35 cellular contexts compared by ENCODE assay signal in genomic region chr6:125038925-125039324, GRCh38.
DNase-seq lines count a peak whose midpoint lies in the region; ATAC-seq, FAIRE-seq and TF ChIP-seq lines count a peak whose summit lies in the region.
"Had no signal": no experiment of that assay in that cellular context is flagged by ENCODE, and none has a peak within 500 bp of the region (broad histone marks: within the 10 kb centered on the region; RNA-seq: fewer than 3 reads in every experiment).

No MANE protein-coding gene starts in this region.

- WGBS in K562 (ENCODE audit: insufficient coverage, low coverage, missing lambda C conversion rate) = 92% methylated on average over 2 of the region's 2 CpGs
- no CpG with 5 or more reads among the region's 2 CpGs for WGBS in trophoblast cell (ENCODE audit: extremely low coverage, insufficient coverage, insufficient read length)

- no peaks in the 10 kb centered on the region for H4K20me1 ChIP-seq in K562 (replicated peaks; ENCODE audit: control insufficient read depth, insufficient read depth, low read length)
- H4K20me1 ChIP-seq: BLaER1; BLaER1 treated with 17β-estradiol and CSF1 and Interleukin-3, amounts not matched to agents 10 nM and 100 nM had no signal

- no peak overlapping the region for H4K12ac ChIP-seq in trophoblast cell (ENCODE audit: low read depth, low read length)

- H3K4me1 ChIP-seq in HEK293 (ENCODE audit: control insufficient read depth, insufficient read depth, low read length) (peaks cover 13% of the 10 kb centered on the region), K562 (replicated peaks in 1 of 2; ENCODE audit: control insufficient read depth in 2 of 2, insufficient read depth in 2 of 2, low read length in 2 of 2) (peaks cover 0 to 7% of the 10 kb centered on the region in 2 experiments; a peak in 2 of 5 replicates), trophoblast cell (ENCODE audit: control insufficient read depth in 1 of 2, insufficient read depth in 2 of 2, low read length in 2 of 2) (peaks cover 0 to 3% of the 10 kb centered on the region in 2 experiments)
- H3K4me1 ChIP-seq: BE2C; BLaER1; BLaER1 treated with 17β-estradiol and CSF1 and Interleukin-3, amounts not matched to agents 10 nM and 100 nM; Caco-2 had no signal

- FAIRE-seq in HTR-8/SVneo (lab: Jason Lieb, UNC) (peak; percentile 42), K562 (lab: Jason Lieb, UNC) (no peak)
- FAIRE-seq: A204.1, A549, D721Med had no signal

- no peak overlapping the region for H2BK120ac ChIP-seq in trophoblast cell (ENCODE audit: insufficient read depth, low read length, poor library complexity)

- TF ChIP-seq POLR2A in K562 (conservative IDR thresholded peaks at IDR 0.05) = no peak

- no peak for ATAC-seq in K562
- ATAC-seq in HG02798 (IDR thresholded peaks at IDR 0.05; ENCODE audit: poor library complexity, unreplicated experiment) = no peak
- no peak for ATAC-seq in GM18909 (IDR thresholded peaks at IDR 0.05; ENCODE audit: poor library complexity, unreplicated experiment)
- ATAC-seq: A549; CD8-positive, alpha-beta T cell had no signal

- no peak overlapping the region for H4K91ac ChIP-seq in trophoblast cell (ENCODE audit: low read depth, low read length)

- H3K27me3 ChIP-seq in K562 (ENCODE audit: control insufficient read depth in 2 of 2, insufficient read depth in 2 of 2, low read length in 2 of 2) = no peaks in the 10 kb centered on the region
- H3K27me3 ChIP-seq in trophoblast cell (ENCODE audit: insufficient read depth, low read length) = no peaks in the 10 kb centered on the region
- H3K27me3 ChIP-seq: BE2C; BLaER1; BLaER1 treated with 17β-estradiol and CSF1 and Interleukin-3, amounts not matched to agents 10 nM and 100 nM had no signal

- H2BK5ac ChIP-seq in trophoblast cell (ENCODE audit: low read depth, low read length, poor library complexity) = no peak overlapping the region

- peaks cover 5% of the 10 kb centered on the region for H3K79me1 ChIP-seq in trophoblast cell (ENCODE audit: low read length)

- BruUV-seq in K562 (replicated peaks; lab: Mats Ljungman, UMichigan) = no TSS peak

- H3K4me3 ChIP-seq in HEK293 (ENCODE audit: low read depth, low read length) (no peak overlapping the region), K562 (no peak overlapping the region), trophoblast cell (ENCODE audit: low read depth, low read length) (no peak overlapping the region)
- H3K4me3 ChIP-seq: A549; BLaER1; BLaER1 treated with 17β-estradiol and CSF1 and Interleukin-3, amounts not matched to agents 10 nM and 100 nM had no signal

- CTCF ChIA-PET in HEK293 (lab: Yijun Ruan, JAX) (interaction anchor here (0.7 kb wide), 1 partner anchor 76 kb away, joined by 3 read pairs; no protein-coding TSS in a partner anchor), K562 (lab: Yijun Ruan, JAX; ENCODE audit: low intra/inter-chr PET ratio) (no interaction called here)

- no peaks in the 10 kb centered on the region for H3K9me3 ChIP-seq in HEK293 (ENCODE audit: control insufficient read depth, insufficient read depth, low read depth, low read length)
- H3K9me3 ChIP-seq in K562 (replicated peaks; ENCODE audit: control insufficient read depth, insufficient read depth, low read depth, low read length) = no peaks in the 10 kb centered on the region
- no peaks in the 10 kb centered on the region for H3K9me3 ChIP-seq in trophoblast cell (ENCODE audit: insufficient read depth, low read depth, low read length)
- H3K9me3 ChIP-seq: A549, BE2C, BLaER1, Caco-2 had no signal

- H3K9me1 ChIP-seq in K562 (ENCODE audit: control insufficient read depth, insufficient read depth, low read length) = no peaks in the 10 kb centered on the region

- no peak overlapping the region for H3K18ac ChIP-seq in trophoblast cell (ENCODE audit: low read length)

- H3K4me2 ChIP-seq in K562 (ENCODE audit: insufficient read depth, low read length) (no peak overlapping the region), trophoblast cell (ENCODE audit: low read length) (no peak overlapping the region)
- H3K4me2 ChIP-seq: A549; BLaER1; BLaER1 treated with 17β-estradiol and CSF1 and Interleukin-3, amounts not matched to agents 10 nM and 100 nM had no signal

- in situ Hi-C loops in K562 (cut with MboI) = no loop called here

- POLR2A ChIA-PET in HEK293 (lab: Yijun Ruan, JAX) (no interaction called here), K562 (lab: Yijun Ruan, JAX) (no interaction called here)

- no peaks in the 10 kb centered on the region for H3K36me3 ChIP-seq in HEK293 (ENCODE audit: control insufficient read depth in 2 of 2, insufficient read depth in 1 of 2, low read length in 2 of 2)
- H3K36me3 ChIP-seq in K562 (ENCODE audit: control insufficient read depth, insufficient read depth, low read length) = peaks cover 3% of the 10 kb centered on the region; the same call in 1 of the 3 replicates
- H3K36me3 ChIP-seq in trophoblast cell (ENCODE audit: control insufficient read depth in 1 of 2, insufficient read depth in 2 of 2, low read length in 2 of 2) = peaks cover 0 to 3% of the 10 kb centered on the region in 2 experiments
- H3K36me3 ChIP-seq: BE2C; BLaER1; BLaER1 treated with 17β-estradiol and CSF1 and Interleukin-3, amounts not matched to agents 10 nM and 100 nM had no signal

- no peak overlapping the region for H2AK5ac ChIP-seq in trophoblast cell (ENCODE audit: low read length)

- no peak overlapping the region for H2BK12ac ChIP-seq in trophoblast cell (ENCODE audit: low read length)

- DNase-seq in HTR-8/SVneo (ENCODE audit: insufficient read length, low spot score) (no peak), K562 (ENCODE audit: extremely low read depth in 1 of 4, low spot score in 3 of 4) (no peak), trophoblast cell (no peak), cerebellar cortex (ENCODE audit: low spot score) (no peak), AG20443 (ENCODE audit: low spot score) (no peak)
- DNase-seq: 8988T; ACHN; AML-193; BE2C; C1 segment of cervical spinal cord; Caco-2; Calu3; CD4-positive, alpha-beta memory T cell; CD4-positive, alpha-beta T cell; CD4-positive, CD25-positive, alpha-beta regulatory T cell; CD8-positive, alpha-beta memory T cell; CD8-positive, alpha-beta T cell; COR-L47; DMS 273 treated with DMSO at 0.1 percent for 48 hours; DMS153; DMS53; DMS79; DMS79 treated with DMSO at 0.1 percent for 48 hours; DND-41; EL had no signal

- no peak for TF ChIP-seq EP300 in K562 (IDR thresholded peaks at IDR 0.05; ENCODE audit: low read length)

- peaks cover 59% of the 10 kb centered on the region for H3K79me2 ChIP-seq in K562 (ENCODE audit: control insufficient read depth, insufficient read depth, low read length)
- no peaks in the 10 kb centered on the region for H3K79me2 ChIP-seq in trophoblast cell (ENCODE audit: control insufficient read depth, insufficient read depth, low read length, poor library complexity)

- no peak overlapping the region for H2AFZ ChIP-seq in K562 (ENCODE audit: low read depth, low read length)
- no peak overlapping the region for H2AFZ ChIP-seq in trophoblast cell (ENCODE audit: insufficient read depth, low read length, poor library complexity)

- peak overlapping the region; percentile 13 for H3K4ac ChIP-seq in trophoblast cell (ENCODE audit: low read depth, low read length)

- H3K27ac ChIP-seq in HEK293 (ENCODE audit: extremely low read depth, low read depth, low read length) (no peak overlapping the region), K562 (ENCODE audit: extremely low read depth, low read depth, low read length) (no peak overlapping the region), trophoblast cell (ENCODE audit: low read depth, low read length) (no peak overlapping the region)
- H3K27ac ChIP-seq: 22Rv1; A549; BLaER1; BLaER1 treated with 17β-estradiol and CSF1 and Interleukin-3, amounts not matched to agents 10 nM and 100 nM; C4-2B had no signal

- TF ChIP-seq CTCF in HEK293 (tag by site-specific recombination; IDR thresholded peaks at IDR 0.05) (no peak), K562 (IDR thresholded peaks at IDR 0.05 in 2 of 3, conservative IDR thresholded peaks at IDR 0.05 in 1 of 3; ENCODE audit: insufficient read depth in 2 of 3, low read depth in 1 of 3, low read length in 3 of 3) (no peak)

- no peak for TF ChIP-seq RAD21 in K562 (CRISPR knock-in tag; conservative IDR thresholded peaks at IDR 0.05 in 1 of 2, IDR thresholded peaks at IDR 0.05 in 1 of 2)

- no peak overlapping the region for H3K14ac ChIP-seq in trophoblast cell (ENCODE audit: low read length)

- H3K23ac ChIP-seq in trophoblast cell (ENCODE audit: low read length) = no peak overlapping the region

- H3K9ac ChIP-seq in K562 (ENCODE audit: insufficient read depth in 1 of 2, low read depth in 2 of 2, low read length in 2 of 2) (no peak overlapping the region), trophoblast cell (ENCODE audit: low read length) (no peak overlapping the region)
- H3K9ac ChIP-seq: BLaER1; BLaER1 treated with 17β-estradiol and CSF1 and Interleukin-3, amounts not matched to agents 10 nM and 100 nM had no signal

- no peak overlapping the region for H4K8ac ChIP-seq in trophoblast cell (ENCODE audit: low read depth, low read length)

- intact Hi-C loops in K562 (cut with micrococcal nuclease) = no loop called here

TF ChIP-seq in HEK293, 187 proteins besides CTCF, POLR2A, EP300 and RAD21:
- peak; percentile 50; the same call in 1 of the 2 replicates for TF ChIP-seq ZNF202 (tag by site-specific recombination; IDR thresholded peaks at IDR 0.05; ENCODE audit: borderline replicate concordance)
- TF ChIP-seq ZNF580 (tag by site-specific recombination; IDR thresholded peaks at IDR 0.05) = peak; percentile 67
- no peak for TF ChIP-seq SCRT1 (tag by site-specific recombination; IDR thresholded peaks at IDR 0.05; ENCODE audit: borderline replicate concordance)
- TF ChIP-seq PRDM1 (tag by site-specific recombination; IDR thresholded peaks at IDR 0.05) = no peak
- TF ChIP-seq ZNF146 (tag by site-specific recombination; IDR thresholded peaks at IDR 0.05) = peak; percentile 78
TF ChIP-seq in HEK293: peak in this region for 3.

TF ChIP-seq in K562, 482 proteins besides CTCF, POLR2A, EP300 and RAD21 (continues in another document):
- TF ChIP-seq GTF2B (IDR thresholded peaks at IDR 0.05; ENCODE audit: extremely low read depth, insufficient read length) = no peak

Comparison
In these comparisons a context has a peak if more than half of its experiments do, and no peak if none do; other contexts are left out.
1. Of the 44 proteins assayed by ChIP-seq in both K562 and HEK293: peak only in K562: none; only in HEK293: none; in both: ZNF146; in neither: 43.